Comparison of ENCODE assay signal across 14 cellular contexts in genomic region chr2:95685513-95685912, GRCh38.
"Had no signal": no experiment of that assay in that cellular context is flagged by ENCODE, and none has a peak within 500 bp of the region (broad histone marks: within the 10 kb centered on the region; RNA-seq: fewer than 3 reads in every experiment).

No MANE protein-coding gene starts in this region.

- H3K36me3 ChIP-seq: gastrocnemius medialis, tibial nerve, upper lobe of right lung, vagina had no signal

- H3K4me2 ChIP-seq: smooth muscle cell had no signal

- H3K9me3 ChIP-seq: gastrocnemius medialis, tibial nerve, upper lobe of right lung, vagina had no signal

- H3K27me3 ChIP-seq: tibial nerve, upper lobe of right lung, vagina had no signal

- H3K27ac ChIP-seq: upper lobe of right lung, vagina had no signal

- ATAC-seq: esophagus mucosa, left ventricle myocardium superior, natural killer cell, upper lobe of right lung had no signal

- DNase-seq: effector memory CD4-positive, alpha-beta T cell; gastrocnemius medialis; glutamatergic neuron; immature natural killer cell; left ventricle myocardium superior; natural killer cell; posterior cingulate gyrus; stimulated activated CD4-positive, alpha-beta T cell treated with anti-CD3 and anti-CD28 coated beads, Interleukin-2, amount 100 ng/mL, for 48 hours; stimulated activated naive CD4-positive, alpha-beta T cell treated with Interleukin-2 at 50 U/mL for 16 hours; upper lobe of right lung had no signal

- H3K4me3 ChIP-seq: gastrocnemius medialis, smooth muscle cell, tibial nerve, upper lobe of right lung, vagina had no signal

- H3K4me1 ChIP-seq: gastrocnemius medialis had no signal
